Comparison of ENCODE assay signal across 1 cellular context in genomic region chr17:58338907-58339774, GRCh38.
TF ChIP-seq lines count a peak whose summit lies in the region.

No MANE protein-coding gene starts in this region.

TF ChIP-seq in K562, 482 proteins besides CTCF, POLR2A, EP300 and RAD21 (continued from another document and continues in another):
- peak; percentile 66 for TF ChIP-seq GABPA (tag; conservative IDR thresholded peaks at IDR 0.05; ENCODE audit: low read depth)
- peak; percentile 76; the same call in 1 of the 2 replicates for TF ChIP-seq FOXK1 (CRISPR knock-in tag; IDR thresholded peaks at IDR 0.05; ENCODE audit: borderline replicate concordance)
- TF ChIP-seq ZNF785 (CRISPR knock-in tag; IDR thresholded peaks at IDR 0.05): no peak
- no peak for TF ChIP-seq ZNF398 (CRISPR knock-in tag; IDR thresholded peaks at IDR 0.05)
- peak; percentile 85; the same call in 1 of the 2 replicates for TF ChIP-seq ZNF134 (CRISPR knock-in tag; conservative IDR thresholded peaks at IDR 0.05)
- peak in 1 of 2 experiments; percentile 68; a peak in 2 of 4 replicates for TF ChIP-seq TEAD1 (CRISPR knock-in tag; IDR thresholded peaks at IDR 0.05)
- TF ChIP-seq SMARCA4 (IDR thresholded peaks at IDR 0.05): no peak
- TF ChIP-seq CBFA2T3 (IDR thresholded peaks at IDR 0.05): peak; percentile 47
- no peak for TF ChIP-seq ZNF764 (CRISPR knock-in tag; IDR thresholded peaks at IDR 0.05; ENCODE audit: low read depth)
- peak; percentile 92 for TF ChIP-seq TAF1 (IDR thresholded peaks at IDR 0.05; ENCODE audit: control insufficient read depth, extremely low read depth, insufficient read depth, low read length, severe bottlenecking)
- TF ChIP-seq, protein P1, sequence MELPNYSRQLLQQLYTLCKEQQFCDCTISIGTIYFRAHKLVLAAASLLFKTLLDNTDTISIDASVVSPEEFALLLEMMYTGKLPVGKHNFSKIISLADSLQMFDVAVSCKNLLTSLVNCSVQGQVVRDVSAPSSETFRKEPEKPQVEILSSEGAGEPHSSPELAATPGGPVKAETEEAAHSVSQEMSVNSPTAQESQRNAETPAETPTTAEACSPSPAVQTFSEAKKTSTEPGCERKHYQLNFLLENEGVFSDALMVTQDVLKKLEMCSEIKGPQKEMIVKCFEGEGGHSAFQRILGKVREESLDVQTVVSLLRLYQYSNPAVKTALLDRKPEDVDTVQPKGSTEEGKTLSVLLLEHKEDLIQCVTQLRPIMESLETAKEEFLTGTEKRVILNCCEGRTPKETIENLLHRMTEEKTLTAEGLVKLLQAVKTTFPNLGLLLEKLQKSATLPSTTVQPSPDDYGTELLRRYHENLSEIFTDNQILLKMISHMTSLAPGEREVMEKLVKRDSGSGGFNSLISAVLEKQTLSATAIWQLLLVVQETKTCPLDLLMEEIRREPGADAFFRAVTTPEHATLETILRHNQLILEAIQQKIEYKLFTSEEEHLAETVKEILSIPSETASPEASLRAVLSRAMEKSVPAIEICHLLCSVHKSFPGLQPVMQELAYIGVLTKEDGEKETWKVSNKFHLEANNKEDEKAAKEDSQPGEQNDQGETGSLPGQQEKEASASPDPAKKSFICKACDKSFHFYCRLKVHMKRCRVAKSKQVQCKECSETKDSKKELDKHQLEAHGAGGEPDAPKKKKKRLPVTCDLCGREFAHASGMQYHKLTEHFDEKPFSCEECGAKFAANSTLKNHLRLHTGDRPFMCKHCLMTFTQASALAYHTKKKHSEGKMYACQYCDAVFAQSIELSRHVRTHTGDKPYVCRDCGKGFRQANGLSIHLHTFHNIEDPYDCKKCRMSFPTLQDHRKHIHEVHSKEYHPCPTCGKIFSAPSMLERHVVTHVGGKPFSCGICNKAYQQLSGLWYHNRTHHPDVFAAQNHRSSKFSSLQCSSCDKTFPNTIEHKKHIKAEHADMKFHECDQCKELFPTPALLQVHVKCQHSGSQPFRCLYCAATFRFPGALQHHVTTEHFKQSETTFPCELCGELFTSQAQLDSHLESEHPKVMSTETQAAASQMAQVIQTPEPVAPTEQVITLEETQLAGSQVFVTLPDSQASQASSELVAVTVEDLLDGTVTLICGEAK (IDR thresholded peaks at IDR 0.05): peak; percentile 35
- TF ChIP-seq, protein P1 (CRISPR knock-in tag; IDR thresholded peaks at IDR 0.05): no peak
- no peak for TF ChIP-seq U2AF2 (optimal IDR thresholded peaks at IDR 0.05; ENCODE audit: low read depth, low read length)
- no peak for TF ChIP-seq ZNF551 (CRISPR knock-in tag; IDR thresholded peaks at IDR 0.05)
- TF ChIP-seq ZBTB12 (CRISPR knock-in tag; IDR thresholded peaks at IDR 0.05): no peak
- TF ChIP-seq KDM1A (IDR thresholded peaks at IDR 0.05): no peak
- peak; percentile 10; the same call in 1 of the 2 replicates for TF ChIP-seq NCOR1 (IDR thresholded peaks at IDR 0.05)
- TF ChIP-seq, protein P2, sequence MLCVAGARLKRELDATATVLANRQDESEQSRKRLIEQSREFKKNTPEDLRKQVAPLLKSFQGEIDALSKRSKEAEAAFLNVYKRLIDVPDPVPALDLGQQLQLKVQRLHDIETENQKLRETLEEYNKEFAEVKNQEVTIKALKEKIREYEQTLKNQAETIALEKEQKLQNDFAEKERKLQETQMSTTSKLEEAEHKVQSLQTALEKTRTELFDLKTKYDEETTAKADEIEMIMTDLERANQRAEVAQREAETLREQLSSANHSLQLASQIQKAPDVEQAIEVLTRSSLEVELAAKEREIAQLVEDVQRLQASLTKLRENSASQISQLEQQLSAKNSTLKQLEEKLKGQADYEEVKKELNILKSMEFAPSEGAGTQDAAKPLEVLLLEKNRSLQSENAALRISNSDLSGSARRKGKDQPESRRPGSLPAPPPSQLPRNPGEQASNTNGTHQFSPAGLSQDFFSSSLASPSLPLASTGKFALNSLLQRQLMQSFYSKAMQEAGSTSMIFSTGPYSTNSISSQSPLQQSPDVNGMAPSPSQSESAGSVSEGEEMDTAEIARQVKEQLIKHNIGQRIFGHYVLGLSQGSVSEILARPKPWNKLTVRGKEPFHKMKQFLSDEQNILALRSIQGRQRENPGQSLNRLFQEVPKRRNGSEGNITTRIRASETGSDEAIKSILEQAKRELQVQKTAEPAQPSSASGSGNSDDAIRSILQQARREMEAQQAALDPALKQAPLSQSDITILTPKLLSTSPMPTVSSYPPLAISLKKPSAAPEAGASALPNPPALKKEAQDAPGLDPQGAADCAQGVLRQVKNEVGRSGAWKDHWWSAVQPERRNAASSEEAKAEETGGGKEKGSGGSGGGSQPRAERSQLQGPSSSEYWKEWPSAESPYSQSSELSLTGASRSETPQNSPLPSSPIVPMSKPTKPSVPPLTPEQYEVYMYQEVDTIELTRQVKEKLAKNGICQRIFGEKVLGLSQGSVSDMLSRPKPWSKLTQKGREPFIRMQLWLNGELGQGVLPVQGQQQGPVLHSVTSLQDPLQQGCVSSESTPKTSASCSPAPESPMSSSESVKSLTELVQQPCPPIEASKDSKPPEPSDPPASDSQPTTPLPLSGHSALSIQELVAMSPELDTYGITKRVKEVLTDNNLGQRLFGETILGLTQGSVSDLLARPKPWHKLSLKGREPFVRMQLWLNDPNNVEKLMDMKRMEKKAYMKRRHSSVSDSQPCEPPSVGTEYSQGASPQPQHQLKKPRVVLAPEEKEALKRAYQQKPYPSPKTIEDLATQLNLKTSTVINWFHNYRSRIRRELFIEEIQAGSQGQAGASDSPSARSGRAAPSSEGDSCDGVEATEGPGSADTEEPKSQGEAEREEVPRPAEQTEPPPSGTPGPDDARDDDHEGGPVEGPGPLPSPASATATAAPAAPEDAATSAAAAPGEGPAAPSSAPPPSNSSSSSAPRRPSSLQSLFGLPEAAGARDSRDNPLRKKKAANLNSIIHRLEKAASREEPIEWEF (CRISPR knock-in tag; IDR thresholded peaks at IDR 0.05): no peak
- TF ChIP-seq, protein P3, sequence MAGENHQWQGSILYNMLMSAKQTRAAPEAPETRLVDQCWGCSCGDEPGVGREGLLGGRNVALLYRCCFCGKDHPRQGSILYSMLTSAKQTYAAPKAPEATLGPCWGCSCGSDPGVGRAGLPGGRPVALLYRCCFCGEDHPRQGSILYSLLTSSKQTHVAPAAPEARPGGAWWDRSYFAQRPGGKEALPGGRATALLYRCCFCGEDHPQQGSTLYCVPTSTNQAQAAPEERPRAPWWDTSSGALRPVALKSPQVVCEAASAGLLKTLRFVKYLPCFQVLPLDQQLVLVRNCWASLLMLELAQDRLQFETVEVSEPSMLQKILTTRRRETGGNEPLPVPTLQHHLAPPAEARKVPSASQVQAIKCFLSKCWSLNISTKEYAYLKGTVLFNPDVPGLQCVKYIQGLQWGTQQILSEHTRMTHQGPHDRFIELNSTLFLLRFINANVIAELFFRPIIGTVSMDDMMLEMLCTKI (IDR thresholded peaks at IDR 0.05; ENCODE audit: partially characterized antibody): no peak
- TF ChIP-seq ZNF780A (CRISPR knock-in tag; IDR thresholded peaks at IDR 0.05): no peak
- no peak for TF ChIP-seq ZNF695 (CRISPR knock-in tag; IDR thresholded peaks at IDR 0.05)
- no peak for TF ChIP-seq ZBTB17 (CRISPR knock-in tag; IDR thresholded peaks at IDR 0.05)
- peak; percentile 17; the same call in 1 of the 2 replicates for TF ChIP-seq KAT7 (CRISPR knock-in tag; IDR thresholded peaks at IDR 0.05; ENCODE audit: borderline replicate concordance)
- TF ChIP-seq, protein P4, sequence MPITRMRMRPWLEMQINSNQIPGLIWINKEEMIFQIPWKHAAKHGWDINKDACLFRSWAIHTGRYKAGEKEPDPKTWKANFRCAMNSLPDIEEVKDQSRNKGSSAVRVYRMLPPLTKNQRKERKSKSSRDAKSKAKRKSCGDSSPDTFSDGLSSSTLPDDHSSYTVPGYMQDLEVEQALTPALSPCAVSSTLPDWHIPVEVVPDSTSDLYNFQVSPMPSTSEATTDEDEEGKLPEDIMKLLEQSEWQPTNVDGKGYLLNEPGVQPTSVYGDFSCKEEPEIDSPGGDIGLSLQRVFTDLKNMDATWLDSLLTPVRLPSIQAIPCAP (CRISPR knock-in tag; IDR thresholded peaks at IDR 0.05; ENCODE audit: borderline replicate concordance): no peak
- TF ChIP-seq TAF7 (tag; IDR thresholded peaks at IDR 0.05): peak; percentile 63
- peak; percentile 94 for TF ChIP-seq ZBTB7A (IDR thresholded peaks at IDR 0.05; ENCODE audit: borderline replicate concordance, control insufficient read depth, low read depth, low read length)
- no peak for TF ChIP-seq CAMTA2 (CRISPR knock-in tag; conservative IDR thresholded peaks at IDR 0.05)
- peak; percentile 67 for TF ChIP-seq DPF2 (IDR thresholded peaks at IDR 0.05)
- peak; percentile 43 to 54; a peak in 3 of 4 replicates for TF ChIP-seq MAZ (CRISPR knock-in tag; conservative IDR thresholded peaks at IDR 0.05 in 1 of 2, IDR thresholded peaks at IDR 0.05 in 1 of 2)
- TF ChIP-seq TBL1XR1 (IDR thresholded peaks at IDR 0.05; ENCODE audit: low read length in 2 of 2): peak in 1 of 2 experiments; percentile 26; a peak in 1 of 4 replicates
- no peak for TF ChIP-seq BRF1 (IDR thresholded peaks at IDR 0.05; ENCODE audit: borderline replicate concordance, extremely low read depth, insufficient read length)
- peak; percentile 60; the same call in 1 of the 2 replicates for TF ChIP-seq NFRKB (IDR thresholded peaks at IDR 0.05; ENCODE audit: low read depth)
- TF ChIP-seq TSC22D4 (tag; IDR thresholded peaks at IDR 0.05): no peak
- no peak for TF ChIP-seq ZNF121 (CRISPR knock-in tag; conservative IDR thresholded peaks at IDR 0.05)
- TF ChIP-seq, protein P5, sequence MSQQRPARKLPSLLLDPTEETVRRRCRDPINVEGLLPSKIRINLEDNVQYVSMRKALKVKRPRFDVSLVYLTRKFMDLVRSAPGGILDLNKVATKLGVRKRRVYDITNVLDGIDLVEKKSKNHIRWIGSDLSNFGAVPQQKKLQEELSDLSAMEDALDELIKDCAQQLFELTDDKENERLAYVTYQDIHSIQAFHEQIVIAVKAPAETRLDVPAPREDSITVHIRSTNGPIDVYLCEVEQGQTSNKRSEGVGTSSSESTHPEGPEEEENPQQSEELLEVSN (IDR thresholded peaks at IDR 0.05; ENCODE audit: borderline replicate concordance in 1 of 2, extremely low read depth in 1 of 2, insufficient read depth in 1 of 2, insufficient read length in 1 of 2, low read depth in 1 of 2, low read length in 1 of 2, poor library complexity in 1 of 2, severe bottlenecking in 1 of 2): peak in 1 of 2 experiments; percentile 10
- no peak for TF ChIP-seq CHD4 (IDR thresholded peaks at IDR 0.05; ENCODE audit: insufficient read depth, insufficient replicate concordance, low read depth, low read length, poor library complexity, severe bottlenecking)
- TF ChIP-seq ID3 (CRISPR knock-in tag; IDR thresholded peaks at IDR 0.05): no peak
- TF ChIP-seq ID3 (tag; IDR thresholded peaks at IDR 0.05): 0 out of 2 replicates have a peak, but pooled peaks have one; percentile 21
- TF ChIP-seq ZNF644 (tag; IDR thresholded peaks at IDR 0.05; ENCODE audit: low read depth): 0 out of 2 replicates have a peak, but pooled peaks have one; percentile 41
- TF ChIP-seq ZNF41 (CRISPR knock-in tag; conservative IDR thresholded peaks at IDR 0.05): no peak
- TF ChIP-seq SRF (CRISPR knock-in tag; IDR thresholded peaks at IDR 0.05): 0 out of 4 replicates have a peak, but pooled peaks of 1 of the 2 experiments have one; percentile 54
- TF ChIP-seq ESRRA (IDR thresholded peaks at IDR 0.05; ENCODE audit: borderline replicate concordance, low read depth): no peak
